Comparison of ENCODE assay signal across 1 cellular context in the genomic region with DNA sequence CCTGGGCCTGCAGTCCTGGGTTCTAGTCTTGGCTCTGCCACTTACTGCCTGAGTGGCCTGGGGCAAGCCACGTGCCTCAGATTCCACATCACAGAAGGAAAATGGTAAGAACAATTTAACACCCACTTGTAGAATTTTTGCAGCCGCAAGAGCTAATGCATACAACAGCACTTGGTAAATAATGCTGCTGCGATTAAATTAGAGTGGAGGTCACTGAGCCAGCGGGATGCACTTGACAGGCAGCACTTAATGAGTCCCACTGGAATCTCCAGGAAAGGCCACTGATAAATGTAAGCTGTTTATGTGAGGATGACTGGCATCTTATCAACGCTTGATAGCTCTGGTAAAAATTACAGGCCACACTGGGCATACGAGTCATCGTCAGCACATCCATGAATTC.
TF ChIP-seq lines count a peak whose summit lies in the region.

No MANE protein-coding gene starts in this region.

TF ChIP-seq in HEK293, 187 proteins besides CTCF, POLR2A, EP300 and RAD21 (continued from another document):
- no peak for TF ChIP-seq RBAK (tag by site-specific recombination; IDR thresholded peaks at IDR 0.05)
- TF ChIP-seq ZBTB17 (tag by site-specific recombination; IDR thresholded peaks at IDR 0.05) = no peak
- TF ChIP-seq ZFP41 (tag by site-specific recombination; IDR thresholded peaks at IDR 0.05; ENCODE audit: borderline replicate concordance) = no peak
- TF ChIP-seq, protein P1, sequence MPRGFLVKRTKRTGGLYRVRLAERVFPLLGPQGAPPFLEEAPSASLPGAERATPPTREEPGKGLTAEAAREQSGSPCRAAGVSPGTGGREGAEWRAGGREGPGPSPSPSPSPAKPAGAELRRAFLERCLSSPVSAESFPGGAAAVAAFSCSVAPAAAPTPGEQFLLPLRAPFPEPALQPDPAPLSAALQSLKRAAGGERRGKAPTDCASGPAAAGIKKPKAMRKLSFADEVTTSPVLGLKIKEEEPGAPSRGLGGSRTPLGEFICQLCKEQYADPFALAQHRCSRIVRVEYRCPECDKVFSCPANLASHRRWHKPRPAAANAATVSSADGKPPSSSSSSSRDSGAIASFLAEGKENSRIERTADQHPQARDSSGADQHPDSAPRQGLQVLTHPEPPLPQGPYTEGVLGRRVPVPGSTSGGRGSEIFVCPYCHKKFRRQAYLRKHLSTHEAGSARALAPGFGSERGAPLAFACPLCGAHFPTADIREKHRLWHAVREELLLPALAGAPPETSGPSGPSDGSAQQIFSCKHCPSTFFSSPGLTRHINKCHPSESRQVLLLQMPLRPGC (tag by site-specific recombination; IDR thresholded peaks at IDR 0.05) = peak; percentile 55; the same call in 1 of the 2 replicates
- TF ChIP-seq ZXDB (tag by site-specific recombination; IDR thresholded peaks at IDR 0.05) = peak; percentile 56
- no peak for TF ChIP-seq ZNF266 (tag by site-specific recombination; IDR thresholded peaks at IDR 0.05; ENCODE audit: low read depth)
- TF ChIP-seq ZNF157 (tag by site-specific recombination; IDR thresholded peaks at IDR 0.05) = no peak
- TF ChIP-seq ZNF521 (tag by site-specific recombination; IDR thresholded peaks at IDR 0.05) = no peak
- peak; percentile 11; the same call in 1 of the 2 replicates for TF ChIP-seq TSHZ1 (tag by site-specific recombination; IDR thresholded peaks at IDR 0.05; ENCODE audit: borderline replicate concordance)
- peak; percentile 89 for TF ChIP-seq ZNF843 (tag by site-specific recombination; IDR thresholded peaks at IDR 0.05)
- TF ChIP-seq YY1 (tag by site-specific recombination; IDR thresholded peaks at IDR 0.05) = no peak
- TF ChIP-seq ZNF544 (tag by site-specific recombination; IDR thresholded peaks at IDR 0.05) = no peak
